Comparison of ENCODE assay signal across 21 cellular contexts in the genomic region with DNA sequence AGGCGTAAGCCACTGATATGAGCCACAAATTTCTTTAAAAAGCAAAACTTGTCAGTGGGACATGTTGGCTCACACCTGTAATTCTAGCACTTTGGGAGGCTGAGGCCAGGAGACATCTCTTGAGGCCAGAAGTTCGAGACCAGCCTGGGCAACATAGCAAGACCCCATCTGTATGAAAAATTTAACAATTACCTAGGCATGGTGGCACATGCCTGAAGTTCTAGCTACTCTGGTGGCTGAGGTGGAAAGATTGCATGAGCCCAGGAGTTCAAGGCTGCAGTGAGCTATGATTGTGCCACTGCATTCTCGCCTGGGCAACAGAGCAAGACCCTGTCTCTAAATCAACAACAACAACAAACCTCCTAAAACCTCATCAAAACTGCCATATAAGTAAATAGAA.
A peak's percentile ranks its signal among the peaks of the same experiment; 100 is the strongest.
DNase-seq lines count a peak whose midpoint lies in the region; ATAC-seq, FAIRE-seq and TF ChIP-seq lines count a peak whose summit lies in the region.
"Had no signal": no experiment of that assay in that cellular context is flagged by ENCODE, and none has a peak within 500 bp of the region (broad histone marks: within the 10 kb centered on the region; RNA-seq: fewer than 3 reads in every experiment).

No MANE protein-coding gene starts in this region.

- POLR2A ChIA-PET in HepG2 (lab: Yijun Ruan, JAX) (no interaction called here), K562 (lab: Yijun Ruan, JAX) (interaction anchor here (1.1 to 1.2 kb wide), 2 partner anchors 11 to 13 kb away, joined by 3 read pairs; no protein-coding TSS in a partner anchor)

- no peaks in the 10 kb centered on the region for H3K36me3 ChIP-seq in HepG2 (replicated peaks in 1 of 2; ENCODE audit: control insufficient read depth in 1 of 2, insufficient read depth in 2 of 2, low read length in 2 of 2)
- no peaks in the 10 kb centered on the region for H3K36me3 ChIP-seq in right lobe of liver
- H3K36me3 ChIP-seq in K562 (ENCODE audit: control insufficient read depth, insufficient read depth, low read length), result no peaks in the 10 kb centered on the region
- H3K36me3 ChIP-seq: BLaER1 treated with 17β-estradiol and CSF1 and Interleukin-3, amounts not matched to agents 10 nM and 100 nM had no signal

- no peak overlapping the region for H3K4me3 ChIP-seq in HepG2 (replicated peaks in 1 of 3; ENCODE audit: insufficient read depth in 1 of 3, low read depth in 2 of 3, low read length in 3 of 3)
- H3K4me3 ChIP-seq in right lobe of liver, result no peak overlapping the region
- H3K4me3 ChIP-seq in K562, result no peak overlapping the region
- H3K4me3 ChIP-seq: A549; BLaER1 treated with 17β-estradiol and CSF1 and Interleukin-3, amounts not matched to agents 10 nM and 100 nM had no signal

- BruUV-seq in HepG2 (replicated peaks; lab: Mats Ljungman, UMichigan), result no TSS peak
- BruUV-seq in K562 (replicated peaks; lab: Mats Ljungman, UMichigan), result no TSS peak

- no peaks in the 10 kb centered on the region for H4K20me1 ChIP-seq in HepG2 (ENCODE audit: insufficient read depth, low read length)
- H4K20me1 ChIP-seq in K562 (replicated peaks; ENCODE audit: control insufficient read depth, insufficient read depth, low read length), result no peaks in the 10 kb centered on the region
- H4K20me1 ChIP-seq: BLaER1 treated with 17β-estradiol and CSF1 and Interleukin-3, amounts not matched to agents 10 nM and 100 nM had no signal

- no peaks in the 10 kb centered on the region for H3K36me3 Mint-ChIP-seq in chondrocyte (ENCODE audit: low read depth)
- H3K36me3 Mint-ChIP-seq: CD8-positive, alpha-beta T cell had no signal

- H3K27ac Mint-ChIP-seq in chondrocyte (ENCODE audit: unreplicated experiment), result no peak overlapping the region
- H3K27ac Mint-ChIP-seq: B cell; CD4-positive, alpha-beta T cell; CD8-positive, alpha-beta T cell had no signal

- no peak for TF ChIP-seq CTCF in HepG2 (CRISPR knock-in tag; IDR thresholded peaks at IDR 0.05)
- no peak for TF ChIP-seq CTCF in right lobe of liver (IDR thresholded peaks at IDR 0.05)
- TF ChIP-seq CTCF in K562 (IDR thresholded peaks at IDR 0.05 in 2 of 3, conservative IDR thresholded peaks at IDR 0.05 in 1 of 3; ENCODE audit: insufficient read depth in 2 of 3, low read depth in 1 of 3, low read length in 3 of 3), result no peak
- no peak for TF ChIP-seq CTCF in chondrocyte (IDR thresholded peaks at IDR 0.05)

- H3K27me3 ChIP-seq in HepG2 (ENCODE audit: control insufficient read depth in 1 of 2, insufficient read depth in 2 of 2, low read length in 2 of 2) (no peaks in the 10 kb centered on the region), right lobe of liver (no peaks in the 10 kb centered on the region), K562 (ENCODE audit: control insufficient read depth in 2 of 2, insufficient read depth in 2 of 2, low read length in 2 of 2) (no peaks in the 10 kb centered on the region)
- H3K27me3 ChIP-seq: BLaER1 treated with 17β-estradiol and CSF1 and Interleukin-3, amounts not matched to agents 10 nM and 100 nM had no signal

- TF ChIP-seq EP300 in HepG2 (IDR thresholded peaks at IDR 0.05; ENCODE audit: low read depth in 2 of 2, low read length in 2 of 2) (no peak), HepG2 (CRISPR knock-in tag; IDR thresholded peaks at IDR 0.05; ENCODE audit: borderline replicate concordance) (no peak), K562 (IDR thresholded peaks at IDR 0.05; ENCODE audit: low read length) (no peak)

- TF ChIP-seq RAD21 in HepG2 (CRISPR knock-in tag; IDR thresholded peaks at IDR 0.05) (no peak), K562 (CRISPR knock-in tag; conservative IDR thresholded peaks at IDR 0.05 in 1 of 2, IDR thresholded peaks at IDR 0.05 in 1 of 2) (no peak)

- DNase-seq in HepG2 (ENCODE audit: low spot score), result no peak
- no peak for DNase-seq in right lobe of liver
- DNase-seq in K562 (ENCODE audit: extremely low read depth in 1 of 4, low spot score in 3 of 4), result no peak
- no peak for DNase-seq in chondrocyte (ENCODE audit: low spot score)
- no peak for DNase-seq in NCI-H2029 (lab: John Stamatoyannopoulos, UW)
- DNase-seq: AML-193; Caco-2; Calu3; CD4-positive, alpha-beta T cell; CD8-positive, alpha-beta T cell; DMS79 treated with DMSO at 0.1 percent for 48 hours; GF-D8 had no signal

- H3K9ac ChIP-seq in HepG2 (ENCODE audit: insufficient read depth, low read depth, low read length) (no peak overlapping the region), K562 (ENCODE audit: insufficient read depth in 1 of 2, low read depth in 2 of 2, low read length in 2 of 2) (no peak overlapping the region)
- H3K9ac ChIP-seq: BLaER1 treated with 17β-estradiol and CSF1 and Interleukin-3, amounts not matched to agents 10 nM and 100 nM had no signal

- no peaks in the 10 kb centered on the region for H3K9me3 ChIP-seq in HepG2 (ENCODE audit: low read length)
- no peaks in the 10 kb centered on the region for H3K9me3 ChIP-seq in right lobe of liver
- H3K9me3 ChIP-seq in K562 (replicated peaks; ENCODE audit: control insufficient read depth, insufficient read depth, low read depth, low read length), result no peaks in the 10 kb centered on the region
- H3K9me3 ChIP-seq: A549, Caco-2 had no signal

- WGBS in HepG2 (ENCODE audit: low lambda C conversion rate), result 66% methylated on average over 3 of the region's 3 CpGs
- 94% methylated on average over 2 of the region's 3 CpGs for WGBS in right lobe of liver (ENCODE audit: insufficient coverage, low coverage, low lambda C conversion rate, missing lambda C conversion rate)
- 60% methylated on average over 3 of the region's 3 CpGs for WGBS in K562 (ENCODE audit: insufficient coverage, low coverage, missing lambda C conversion rate)

- CTCF ChIA-PET in HepG2 (lab: Yijun Ruan, JAX; ENCODE audit: low intra/inter-chr PET ratio, low total read pairs) (no interaction called here), K562 (lab: Yijun Ruan, JAX; ENCODE audit: low intra/inter-chr PET ratio) (no interaction called here)

- H3K4me3 Mint-ChIP-seq in chondrocyte (ENCODE audit: unreplicated experiment), result no peak overlapping the region
- H3K4me3 Mint-ChIP-seq: B cell; CD4-positive, alpha-beta T cell; CD8-positive, alpha-beta T cell had no signal

- H3K4me2 ChIP-seq in HepG2 (ENCODE audit: low read depth, low read length), result no peak overlapping the region
- H3K4me2 ChIP-seq in K562 (ENCODE audit: insufficient read depth, low read length), result no peak overlapping the region
- H3K4me2 ChIP-seq: A549; BLaER1 treated with 17β-estradiol and CSF1 and Interleukin-3, amounts not matched to agents 10 nM and 100 nM had no signal

- FAIRE-seq in HepG2 (lab: Jason Lieb, UNC) (no peak), K562 (lab: Jason Lieb, UNC) (no peak)
- FAIRE-seq: A549, D721Med, G401.6, GM12891, GM19239 had no signal

- H3K9me1 ChIP-seq in K562 (ENCODE audit: control insufficient read depth, insufficient read depth, low read length), result no peaks in the 10 kb centered on the region

- TF ChIP-seq POLR2A in HepG2 (IDR thresholded peaks at IDR 0.05; ENCODE audit: insufficient read depth in 1 of 2, low read depth in 2 of 2, low read length in 2 of 2) (no peak), right lobe of liver (IDR thresholded peaks at IDR 0.05) (no peak), K562 (conservative IDR thresholded peaks at IDR 0.05) (no peak)

- H3K27ac ChIP-seq in HepG2 (ENCODE audit: extremely low read length, insufficient read depth, low read length) (no peak overlapping the region), right lobe of liver (no peak overlapping the region), K562 (ENCODE audit: extremely low read depth, low read depth, low read length) (no peak overlapping the region)
- H3K27ac ChIP-seq: 22Rv1; A549; BLaER1 treated with 17β-estradiol and CSF1 and Interleukin-3, amounts not matched to agents 10 nM and 100 nM; C4-2B had no signal

- H2AFZ ChIP-seq in HepG2 (ENCODE audit: low read length) (no peak overlapping the region), K562 (ENCODE audit: low read depth, low read length) (no peak overlapping the region)

- in situ Hi-C loops in HepG2 (cut with HindIII; ENCODE audit: extremely low pct_ligation_motif_present, low pct_unique_long_range_greater_than_20kb), result no loop called here
- in situ Hi-C loops in K562 (cut with MboI), result no loop called here

- H3K4me1 Mint-ChIP-seq in chondrocyte (ENCODE audit: low read depth), result no peaks in the 10 kb centered on the region
- H3K4me1 Mint-ChIP-seq: B cell had no signal

- H3K27me3 Mint-ChIP-seq in chondrocyte (ENCODE audit: low read depth), result peaks cover 3% of the 10 kb centered on the region
- H3K27me3 Mint-ChIP-seq: B cell had no signal

- intact Hi-C loops in HepG2 (cut with micrococcal nuclease; ENCODE audit: unreplicated experiment) (no loop called here), right lobe of liver (cut with DNase I) (no loop called here), K562 (cut with micrococcal nuclease) (no loop called here)

- no peak for ATAC-seq in HepG2
- ATAC-seq in right lobe of liver, result no peak
- ATAC-seq in K562, result no peak
- ATAC-seq: A549; CD8-positive, alpha-beta T cell had no signal

- no peaks in the 10 kb centered on the region for H3K79me2 ChIP-seq in HepG2 (ENCODE audit: insufficient read depth, low read length)
- H3K79me2 ChIP-seq in K562 (ENCODE audit: control insufficient read depth, insufficient read depth, low read length), result no peaks in the 10 kb centered on the region

- H3K9me3 Mint-ChIP-seq in chondrocyte (ENCODE audit: low read depth), result peaks cover 5% of the 10 kb centered on the region
- H3K9me3 Mint-ChIP-seq: CD8-positive, alpha-beta T cell had no signal

- H3K4me1 ChIP-seq in HepG2 (ENCODE audit: insufficient read depth, low read length) (no peaks in the 10 kb centered on the region), right lobe of liver (no peaks in the 10 kb centered on the region), K562 (replicated peaks in 1 of 2; ENCODE audit: control insufficient read depth in 2 of 2, insufficient read depth in 2 of 2, low read length in 2 of 2) (no peaks in the 10 kb centered on the region)
- H3K4me1 ChIP-seq: A549; BLaER1 treated with 17β-estradiol and CSF1 and Interleukin-3, amounts not matched to agents 10 nM and 100 nM; Caco-2 had no signal

TF ChIP-seq in K562, 482 proteins besides CTCF, POLR2A, EP300 and RAD21:
- TF ChIP-seq ZNF121 (CRISPR knock-in tag; conservative IDR thresholded peaks at IDR 0.05) (peak; percentile 86), ZNF444 (CRISPR knock-in tag; IDR thresholded peaks at IDR 0.05) (no peak), RBM25 (IDR thresholded peaks at IDR 0.05; ENCODE audit: low read depth, low read length, severe bottlenecking) (peak; percentile 16)
